ENCODE assay signal across 9 cellular contexts in genomic region chr4:1200425-1201035, GRCh38.
DNase-seq lines count a peak whose midpoint lies in the region; ATAC-seq and TF ChIP-seq lines count a peak whose summit lies in the region.
"Had no signal": no experiment of that assay in that cellular context is flagged by ENCODE, and none has a peak within 500 bp of the region (broad histone marks: within the 10 kb centered on the region; RNA-seq: fewer than 3 reads in every experiment).

No MANE protein-coding gene starts in this region.

- in situ Hi-C loops in brain microvascular endothelial cell (cut with HindIII; ENCODE audit: low pct_ligation_motif_present, low sequenced_read_pairs), result no loop called here

- no peaks in the 10 kb centered on the region for H3K27me3 ChIP-seq in Loucy (ENCODE audit: insufficient read depth, low read length, poor library complexity, severe bottlenecking)
- H3K27me3 ChIP-seq in brain microvascular endothelial cell (replicated peaks), result no peaks in the 10 kb centered on the region
- no peaks in the 10 kb centered on the region for H3K27me3 ChIP-seq in mucosa of stomach (ENCODE audit: control insufficient read depth, insufficient read depth, low read length)

- H3K4me3 ChIP-seq in Loucy (ENCODE audit: low read length, poor library complexity, severe bottlenecking), result peak overlapping the region; percentile 80
- H3K4me3 ChIP-seq in brain microvascular endothelial cell (ENCODE audit: low read depth, low read length), result no peak overlapping the region
- no peak overlapping the region for H3K4me3 ChIP-seq in mucosa of stomach (ENCODE audit: low read length)
- H3K4me3 ChIP-seq: A549 had no signal

- H3K27ac ChIP-seq in brain microvascular endothelial cell, result no peak overlapping the region
- H3K27ac ChIP-seq: A549 had no signal

- DNase-seq in activated CD4-positive, alpha-beta T cell treated with anti-CD3 and anti-CD28 coated beads for 1 hour, result peak; percentile 7
- DNase-seq in activated CD4-positive, alpha-beta T cell treated with anti-CD3 and anti-CD28 coated beads, Interleukin-2, amount 50 U/mL, for 4 hours, result no peak
- DNase-seq in brain microvascular endothelial cell, result peak; percentile 78
- DNase-seq in GM10248 (ENCODE audit: extremely low spot score), result no peak
- no peak for DNase-seq in C1 segment of cervical spinal cord (lab: John Stamatoyannopoulos, UW)

- H3K4me2 ChIP-seq in Loucy (ENCODE audit: low read depth, low read length, poor library complexity, severe bottlenecking), result peak overlapping the region; percentile 81
- H3K4me2 ChIP-seq: A549 had no signal

- ATAC-seq in GM21619 (IDR thresholded peaks at IDR 0.05; ENCODE audit: unreplicated experiment), result no peak

- peaks cover 21% of the 10 kb centered on the region for H3F3A ChIP-seq in Loucy (ENCODE audit: low read depth)

- TF ChIP-seq CTCF in Loucy (conservative IDR thresholded peaks at IDR 0.05; ENCODE audit: low read length) (no peak), brain microvascular endothelial cell (IDR thresholded peaks at IDR 0.05; ENCODE audit: low read depth, low read length, missing control alignments) (no peak), GM10248 (IDR thresholded peaks at IDR 0.05; ENCODE audit: control extremely low read depth, extremely low read depth, low read depth, missing control alignments) (no peak)

- H3K36me3 ChIP-seq in Loucy (ENCODE audit: insufficient read depth, low read length) (peaks cover 10% of the 10 kb centered on the region; the same call in 1 of the 2 replicates), brain microvascular endothelial cell (replicated peaks) (no peaks in the 10 kb centered on the region), mucosa of stomach (ENCODE audit: control insufficient read depth, insufficient read depth, low read length) (no peaks in the 10 kb centered on the region)

- H3K4me1 ChIP-seq in Loucy (ENCODE audit: insufficient read depth, low read length, poor library complexity, severe bottlenecking) (peaks cover 67% of the 10 kb centered on the region), mucosa of stomach (ENCODE audit: control insufficient read depth, insufficient read depth, low read length) (peaks cover 27% of the 10 kb centered on the region)
- H3K4me1 ChIP-seq: A549 had no signal

- H3K79me2 ChIP-seq in Loucy (ENCODE audit: insufficient read depth, low read length), result peaks cover 49% of the 10 kb centered on the region

- no peak overlapping the region for H2AFZ ChIP-seq in Loucy (ENCODE audit: low read length)

- POLR2A ChIA-PET in GM10248 (lab: Yijun Ruan, JAX), result no interaction called here

- CTCF ChIA-PET in GM10248 (lab: Yijun Ruan, JAX), result interaction anchor here (0.8 to 1.5 kb wide), 4 partner anchors 17 to 69 kb away, joined by 3 to 5 read pairs (median 4); no protein-coding TSS in a partner anchor

- no peaks in the 10 kb centered on the region for H3K9me2 ChIP-seq in Loucy (replicated peaks; ENCODE audit: low read depth, low read length)

- H3K9me3 ChIP-seq in Loucy (ENCODE audit: insufficient read depth, low read depth, low read length) (no peaks in the 10 kb centered on the region), mucosa of stomach (ENCODE audit: control insufficient read depth, low read length) (no peaks in the 10 kb centered on the region)
- H3K9me3 ChIP-seq: A549 had no signal

- peaks cover 9% of the 10 kb centered on the region for H4K20me1 ChIP-seq in Loucy (ENCODE audit: insufficient read depth, low read length, poor library complexity, severe bottlenecking)

- H3K9ac ChIP-seq in Loucy (ENCODE audit: low read depth, low read length, poor library complexity, severe bottlenecking) (peak overlapping the region; percentile 94), mucosa of stomach (ENCODE audit: low read length) (peak overlapping the region; percentile 18)

Comparison
In these comparisons a context has a peak if more than half of its experiments do, and no peak if none do; other contexts are left out.
1. DNase-seq: peak in activated CD4-positive, alpha-beta T cell treated with anti-CD3 and anti-CD28 coated beads for 1 hour (single experiment) and brain microvascular endothelial cell (single experiment); none in activated CD4-positive, alpha-beta T cell treated with anti-CD3 and anti-CD28 coated beads, Interleukin-2, amount 50 U/mL, for 4 hours (0 of 2), GM10248 (single experiment) and C1 segment of cervical spinal cord (0 of 14).